ENCODE assay signal across 8 cellular contexts in genomic region chr3:158570999-158571702, GRCh38. TPM values are rescaled to one million over a fixed set of nuclear protein-coding genes. Genes with fewer than 3 reads are reported as not detected.
A peak's percentile ranks its signal among the peaks of the same experiment; 100 is the strongest.
DNase-seq lines count a peak whose midpoint lies in the region; ATAC-seq, FAIRE-seq and TF ChIP-seq lines count a peak whose summit lies in the region.

MLF1 (plus strand) TSS chr3:158571194; CDS start chr3:158571301, 107 bp downstream.

- no peak for FAIRE-seq in frontal cortex (lab: Jason Lieb, UNC)

- DNase-seq in DMS153 (lab: John Stamatoyannopoulos, UW): peak; percentile 89
- DNase-seq in Kasumi-1 (lab: John Stamatoyannopoulos, UW): peak; percentile 61 to 70
- DNase-seq in SK-N-DZ (ENCODE audit: low spot score): peak; percentile 96
- DNase-seq in activated naive CD4-positive, alpha-beta T cell treated with anti-CD3 and anti-CD28 coated beads, Interleukin-2, amount 50 U/mL, for 16 hours: peak; percentile 76
- DNase-seq in frontal cortex (ENCODE audit: low spot score in 2 of 2): peak; percentile 93 to 97
- peak; percentile 78 for DNase-seq in stimulated activated naive CD4-positive, alpha-beta T cell treated with Interleukin-2 at 50 U/mL for 16 hours (lab: John Stamatoyannopoulos, UW)

- TF ChIP-seq RAD21 in neural cell (conservative IDR thresholded peaks at IDR 0.05): peak; percentile 47

- H3K27ac ChIP-seq in neural cell (ENCODE audit: low read length): peak within 1 kb of the TSS; percentile 67

- H3K79me2 ChIP-seq in neural cell (replicated peaks; ENCODE audit: insufficient read depth, low read length): no peaks in the 10 kb centered on the region

- H3K9ac ChIP-seq in neural cell (ENCODE audit: low read length): peak within 1 kb of the TSS; percentile 74

- no peaks in the 10 kb centered on the region for H3F3A ChIP-seq in neural cell (ENCODE audit: insufficient read depth, low read length, poor library complexity, severe bottlenecking)

- no peaks in the 10 kb centered on the region for H4K20me1 ChIP-seq in neural cell (ENCODE audit: insufficient read depth)

- TF ChIP-seq EP300 in neural cell (conservative IDR thresholded peaks at IDR 0.05; ENCODE audit: poor library complexity, severe bottlenecking): peak; percentile 85

- no peaks in the 10 kb centered on the region for H3K36me3 ChIP-seq in neural cell (ENCODE audit: insufficient read depth, low read length)

- peak; percentile 100 for ATAC-seq in GM21786 (IDR thresholded peaks at IDR 0.05; ENCODE audit: unreplicated experiment)

- H3K9me2 ChIP-seq in neural cell (ENCODE audit: insufficient read depth, low read length): no peaks in the 10 kb centered on the region

- peak; percentile 21 for TF ChIP-seq CTCF in neural cell (IDR thresholded peaks at IDR 0.05; ENCODE audit: poor library complexity, severe bottlenecking)

- peak within 1 kb of the TSS; percentile 79 for H3K4me3 ChIP-seq in neural cell (ENCODE audit: low read length)

- no peaks in the 10 kb centered on the region for H3K9me3 ChIP-seq in neural cell (ENCODE audit: low read length)

- peak within 1 kb of the TSS; percentile 84 for H2AFZ ChIP-seq in neural cell (ENCODE audit: low read depth, low read length)

- H3K4me2 ChIP-seq in neural cell (ENCODE audit: low read length): peak within 1 kb of the TSS; percentile 80

- H3K27me3 ChIP-seq in neural cell (ENCODE audit: insufficient read depth, low read depth, low read length): no peaks in the 10 kb centered on the region

TF ChIP-seq in neural cell, 6 proteins besides CTCF, POLR2A, EP300 and RAD21:
- TF ChIP-seq POLR2AphosphoS5 (IDR thresholded peaks at IDR 0.05) (peak; percentile 94), SMC3 (conservative IDR thresholded peaks at IDR 0.05; ENCODE audit: poor library complexity) (peak; percentile 53), EZH2 (IDR thresholded peaks at IDR 0.05; ENCODE audit: borderline replicate concordance, insufficient read depth, low read length, poor library complexity, severe bottlenecking) (no peak), REST (IDR thresholded peaks at IDR 0.05; ENCODE audit: borderline replicate concordance) (peak; percentile 39), TAF1 (IDR thresholded peaks at IDR 0.05; ENCODE audit: low read depth) (peak; percentile 73), MXI1 (conservative IDR thresholded peaks at IDR 0.05; ENCODE audit: poor library complexity, severe bottlenecking) (peak; percentile 74)

RNA-seq across cellular contexts. Expression of gene MLF1, which starts in this region (rescaled TPM):
- polyA plus RNA-seq in SK-N-DZ (2014; cell fraction: cytosol; rRNA removed): 55.2 and 56.8 TPM in 2 replicates
- 14.9 and 36.0 TPM in 2 replicates for polyA plus RNA-seq in SK-N-DZ (2014; cell fraction: nucleus; rRNA removed)
- 29.3 TPM for total RNA-seq in frontal cortex
- polyA plus RNA-seq in neural cell: 45.5 and 55.9 TPM in 2 replicates
- polyA minus RNA-seq in neural cell: 28.2 and 35.1 TPM in 2 replicates

Comparison
In these comparisons a context has a peak if more than half of its experiments do, and no peak if none do; other contexts are left out.
1. Peak in every context shown above with its lines: DNase-seq, ATAC-seq, H3K4me3 ChIP-seq and H3K27ac ChIP-seq.